In the genomic region with DNA sequence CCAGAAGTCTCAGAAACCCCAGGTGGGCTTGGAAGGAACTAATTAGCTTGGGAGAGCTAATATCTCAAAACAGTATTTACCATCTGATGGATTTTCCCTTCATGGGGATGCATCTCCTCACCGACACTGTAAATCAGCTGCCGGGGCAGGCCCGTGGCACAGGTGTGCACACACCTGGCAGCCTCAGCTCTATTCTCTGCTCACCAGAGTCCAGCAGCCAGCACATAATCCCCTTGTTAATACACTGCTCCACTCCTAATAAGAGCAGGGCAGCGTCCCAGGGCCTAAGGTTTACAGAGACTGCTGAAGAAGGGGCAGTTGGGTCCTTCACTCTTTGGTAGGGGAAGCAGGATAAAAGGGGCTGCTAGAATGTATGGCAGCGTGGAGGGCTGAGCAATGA, we compare ENCODE assay signal across 1 cellular context.
TF ChIP-seq lines count a peak whose summit lies in the region.

No MANE protein-coding gene starts in this region.

TF ChIP-seq in A549, 52 proteins besides CTCF, POLR2A, EP300 and RAD21 (continued from another document):
- no peak for TF ChIP-seq GATA3 (IDR thresholded peaks at IDR 0.05; ENCODE audit: borderline replicate concordance)
- no peak for TF ChIP-seq MYC (IDR thresholded peaks at IDR 0.05; ENCODE audit: borderline replicate concordance, low read length)
- TF ChIP-seq, protein P1, sequence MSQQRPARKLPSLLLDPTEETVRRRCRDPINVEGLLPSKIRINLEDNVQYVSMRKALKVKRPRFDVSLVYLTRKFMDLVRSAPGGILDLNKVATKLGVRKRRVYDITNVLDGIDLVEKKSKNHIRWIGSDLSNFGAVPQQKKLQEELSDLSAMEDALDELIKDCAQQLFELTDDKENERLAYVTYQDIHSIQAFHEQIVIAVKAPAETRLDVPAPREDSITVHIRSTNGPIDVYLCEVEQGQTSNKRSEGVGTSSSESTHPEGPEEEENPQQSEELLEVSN (IDR thresholded peaks at IDR 0.05; ENCODE audit: borderline replicate concordance, low read depth), result no peak
- no peak for TF ChIP-seq BCL3 (IDR thresholded peaks at IDR 0.05)
